ENCODE assay signal across 20 cellular contexts in genomic region chrX:126272795-126273497, GRCh38.
"Had no signal": no experiment of that assay in that cellular context is flagged by ENCODE, and none has a peak within 500 bp of the region (broad histone marks: within the 10 kb centered on the region; RNA-seq: fewer than 3 reads in every experiment).

No MANE protein-coding gene starts in this region.

- H3K27ac ChIP-seq: KMS-11, SK-N-MC had no signal

- H3K4me1 Mint-ChIP-seq: IgD-negative memory B cell, T-cell had no signal

- H3K4me3 ChIP-seq: K562, SK-N-MC had no signal

- H3K36me3 Mint-ChIP-seq: IgD-negative memory B cell, T-cell had no signal

- H3K27ac Mint-ChIP-seq: IgD-negative memory B cell, T-cell had no signal

- ATAC-seq: K562, T-cell had no signal

- H3K27me3 Mint-ChIP-seq: IgD-negative memory B cell had no signal

- H3K4me3 Mint-ChIP-seq: T-cell had no signal

- DNase-seq: Kasumi-1, MM.1S, NCI-H1092 treated with DMSO at 0.1 percent for 48 hours, NCI-H1436, NCI-H187, NCI-H2029, NCI-H2081 treated with DMSO at 0.1 percent for 48 hours, NCI-H2171, NCI-H226, NCI-H446 treated with DMSO at 0.1 percent for 48 hours, NCI-H510A treated with DMSO at 0.1 percent for 48 hours, NCI-H526, RPMI8226, SHP77, SW 1271, T-cell had no signal
